ENCODE assay signal across 10 cellular contexts in the genomic region with DNA sequence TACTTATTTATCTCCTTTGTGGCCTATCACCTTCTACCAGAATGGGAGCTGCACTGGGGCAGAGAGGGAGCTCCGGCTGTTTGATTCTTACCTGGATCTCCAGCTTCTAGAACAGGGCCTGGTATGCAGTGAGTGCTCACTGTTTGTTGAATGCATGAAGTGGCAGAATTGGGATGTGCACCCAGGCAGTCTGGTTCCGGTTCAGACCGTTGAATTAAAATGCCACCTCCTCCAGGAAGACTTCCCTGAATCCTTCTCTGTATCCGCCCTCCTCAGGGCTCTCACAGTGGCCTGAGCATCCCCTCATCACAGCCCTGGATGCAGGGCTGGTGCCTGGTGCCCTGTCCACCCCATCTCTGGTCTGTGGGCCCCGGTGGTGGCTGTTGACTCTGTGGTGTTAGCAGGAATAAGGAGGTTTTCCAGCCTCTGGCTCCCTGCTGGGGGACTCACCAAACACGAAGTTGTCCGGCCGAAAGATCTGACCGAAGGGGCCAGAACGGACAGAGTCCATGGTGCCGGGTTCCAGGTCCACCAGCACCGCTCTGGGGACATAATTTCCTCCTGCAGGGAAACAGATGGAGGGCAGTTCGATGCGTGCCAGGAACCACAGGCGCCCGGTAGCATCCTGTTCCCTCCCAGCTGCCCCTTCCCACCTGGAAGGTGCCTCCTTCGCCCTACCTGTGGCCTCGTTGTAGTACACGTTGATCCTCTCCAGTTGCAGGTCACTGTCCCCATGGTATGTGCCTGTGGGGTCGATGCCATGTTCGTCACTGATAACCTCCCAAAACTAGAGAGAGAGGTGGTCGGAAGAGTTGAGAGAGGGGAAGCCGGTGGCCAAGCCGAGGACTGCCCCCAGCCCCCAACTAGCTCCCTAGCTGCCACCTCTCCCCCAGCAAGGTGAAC. TPM values are rescaled to one million over a fixed set of nuclear protein-coding genes. Genes with fewer than 3 reads are reported as not detected.
DNase-seq lines count a peak whose midpoint lies in the region; TF ChIP-seq lines count a peak whose summit lies in the region.
"Had no signal": no experiment of that assay in that cellular context is flagged by ENCODE, and none has a peak within 500 bp of the region (broad histone marks: within the 10 kb centered on the region; RNA-seq: fewer than 3 reads in every experiment).

No MANE protein-coding gene starts in this region.

- no peaks in the 10 kb centered on the region for H3K9me3 Mint-ChIP-seq in activated CD4-positive, alpha-beta T cell treated with anti-CD3 and anti-CD28 coated beads, Interleukin-2, amount 10 ng/mL, durations not matched to agents 24 days and 14 days

- in situ Hi-C loops in KBM-7 (cut with MboI; ENCODE audit: low pct_unique_long_range_greater_than_20kb, low sequenced_read_pairs), result no loop called here

- H3K36me3 ChIP-seq in SK-N-MC (ENCODE audit: insufficient read depth, low read length), result peaks cover 3% of the 10 kb centered on the region; the same call in 1 of the 2 replicates

- no peaks in the 10 kb centered on the region for H3K36me3 Mint-ChIP-seq in activated CD4-positive, alpha-beta T cell treated with anti-CD3 and anti-CD28 coated beads, Interleukin-2, amount 10 ng/mL, durations not matched to agents 24 days and 14 days (ENCODE audit: low read depth)

- peak overlapping the region; percentile 83 for H3K4me3 Mint-ChIP-seq in activated CD4-positive, alpha-beta T cell treated with anti-CD3 and anti-CD28 coated beads, Interleukin-2, amount 10 ng/mL, durations not matched to agents 24 days and 14 days

- intact Hi-C loops in activated CD4-positive, alpha-beta T cell treated with anti-CD3 and anti-CD28 coated beads, Interleukin-2, amount 10 ng/mL, durations not matched to agents 24 days and 14 days (cut with micrococcal nuclease), result no loop called here

- H3K9me3 ChIP-seq in SK-N-MC (ENCODE audit: low read depth, low read length), result no peaks in the 10 kb centered on the region

- H3K27ac ChIP-seq in SK-N-MC, result no peak overlapping the region

- H3K4me1 Mint-ChIP-seq in activated CD4-positive, alpha-beta T cell treated with anti-CD3 and anti-CD28 coated beads, Interleukin-2, amount 10 ng/mL, durations not matched to agents 24 days and 14 days, result peaks cover 21% of the 10 kb centered on the region

- no peak for DNase-seq in activated CD4-positive, alpha-beta T cell treated with anti-CD3 and anti-CD28 coated beads, Interleukin-2, amount 10 ng/mL, durations not matched to agents 24 days and 14 days
- DNase-seq in activated CD4-positive, alpha-beta T cell treated with anti-CD3 and anti-CD28 coated beads, Interleukin-2, amount 50 U/mL, for 4 hours, result no peak
- no peak for DNase-seq in SK-N-MC (ENCODE audit: low read depth, low spot score)
- DNase-seq in epithelial cell of proximal tubule (ENCODE audit: low read depth), result no peak
- no peak for DNase-seq in retinal pigment epithelial cell (ENCODE audit: low read depth)
- DNase-seq in NCI-H510A (lab: John Stamatoyannopoulos, UW), result no peak
- DNase-seq in KBM-7, result no peak
- DNase-seq in retina, result no peak
- DNase-seq: ACHN had no signal

- H3K4me3 ChIP-seq in SK-N-MC (peak overlapping the region; percentile 93), epithelial cell of proximal tubule (ENCODE audit: low read depth, low read length) (peak overlapping the region; percentile 67), retinal pigment epithelial cell (ENCODE audit: low read length) (peak overlapping the region; percentile 69)

- H3K27me3 Mint-ChIP-seq in activated CD4-positive, alpha-beta T cell treated with anti-CD3 and anti-CD28 coated beads, Interleukin-2, amount 10 ng/mL, durations not matched to agents 24 days and 14 days, result peaks cover 22% of the 10 kb centered on the region

- TF ChIP-seq CTCF in epithelial cell of proximal tubule (conservative IDR thresholded peaks at IDR 0.05; ENCODE audit: low read depth, low read length), result no peak
- TF ChIP-seq CTCF in retinal pigment epithelial cell (conservative IDR thresholded peaks at IDR 0.05; ENCODE audit: low read depth, low read length), result no peak

- peak overlapping the region; percentile 75 for H3K9ac ChIP-seq in SK-N-MC (ENCODE audit: insufficient read length)

- peak overlapping the region; percentile 65 for H3K27ac Mint-ChIP-seq in activated CD4-positive, alpha-beta T cell treated with anti-CD3 and anti-CD28 coated beads, Interleukin-2, amount 10 ng/mL, durations not matched to agents 24 days and 14 days

RNA-seq across cellular contexts. Expression of gene TUBB4A, which starts 1.0 kb away (rescaled TPM):
- 2.8 and 3.3 TPM in 2 replicates for total RNA-seq in activated CD4-positive, alpha-beta T cell treated with anti-CD3 and anti-CD28 coated beads, Interleukin-2, amount 10 ng/mL, durations not matched to agents 24 days and 14 days
- 0.72 and 3.1 TPM in 2 replicates for total RNA-seq in epithelial cell of proximal tubule
- total RNA-seq: endothelial cell of umbilical vein had no signal

RNA-seq across cellular contexts. Expression of gene DENND1C, which starts 19.5 kb away (rescaled TPM):
- total RNA-seq in activated CD4-positive, alpha-beta T cell treated with anti-CD3 and anti-CD28 coated beads, Interleukin-2, amount 10 ng/mL, durations not matched to agents 24 days and 14 days, result 63.7 and 67.6 TPM in 2 replicates
- 0.94 and 4.4 TPM in 2 replicates for total RNA-seq in epithelial cell of proximal tubule
- total RNA-seq: endothelial cell of umbilical vein had no signal

RNA-seq across cellular contexts. Expression of gene TNFSF9, which starts 29.7 kb away (rescaled TPM):
- total RNA-seq in activated CD4-positive, alpha-beta T cell treated with anti-CD3 and anti-CD28 coated beads, Interleukin-2, amount 10 ng/mL, durations not matched to agents 24 days and 14 days, result 6.1 and 6.4 TPM in 2 replicates
- total RNA-seq in epithelial cell of proximal tubule, result 12.5 and 18.1 TPM in 2 replicates

RNA-seq across cellular contexts. Expression of gene CRB3, which starts 37.0 kb away (rescaled TPM):
- 0.26 and 0.33 TPM in 2 replicates for total RNA-seq in activated CD4-positive, alpha-beta T cell treated with anti-CD3 and anti-CD28 coated beads, Interleukin-2, amount 10 ng/mL, durations not matched to agents 24 days and 14 days
- total RNA-seq in epithelial cell of proximal tubule, result 58.9 and 63.1 TPM in 2 replicates
- total RNA-seq: endothelial cell of umbilical vein had no signal

RNA-seq across cellular contexts. Expression of gene SLC25A23, which starts 41.5 kb away (rescaled TPM):
- 21.0 and 22.0 TPM in 2 replicates for total RNA-seq in activated CD4-positive, alpha-beta T cell treated with anti-CD3 and anti-CD28 coated beads, Interleukin-2, amount 10 ng/mL, durations not matched to agents 24 days and 14 days
- 34.1 and 53.1 TPM in 2 replicates for total RNA-seq in epithelial cell of proximal tubule

Comparison
In these comparisons a context has a peak if more than half of its experiments do, and no peak if none do; other contexts are left out.
1. RNA of gene DENND1C, which starts 19.5 kb away (total RNA-seq): 63.7 to 67.6 TPM in activated CD4-positive, alpha-beta T cell treated with anti-CD3 and anti-CD28 coated beads, Interleukin-2, amount 10 ng/mL, durations not matched to agents 24 days and 14 days; 0.94 to 4.4 TPM in epithelial cell of proximal tubule; every median in the first group is over 10 times any median in the second.
2. Peak in every context shown above with its lines, with median percentiles within 50 percentile points of each other: H3K4me3 ChIP-seq.